Comparison of ENCODE assay signal across 24 cellular contexts in the genomic region with DNA sequence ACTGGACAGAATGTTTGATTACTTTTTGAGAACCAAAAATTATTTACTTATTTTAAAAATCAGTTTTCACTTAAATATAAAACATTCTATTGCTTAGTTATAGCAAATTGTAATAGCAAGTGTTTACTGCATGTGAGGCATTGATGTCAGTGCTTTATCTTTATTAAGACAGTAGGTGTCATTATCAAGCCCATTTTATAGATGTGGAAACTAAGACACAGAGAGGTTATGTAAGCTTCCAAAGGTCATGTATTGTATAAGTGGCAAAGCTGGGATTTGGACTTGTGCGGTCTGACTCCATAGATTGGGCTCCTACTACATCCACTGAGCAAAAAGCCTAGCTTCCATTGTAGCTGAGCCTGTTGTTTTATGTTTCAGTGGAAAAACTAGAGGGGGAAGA. TPM values are rescaled to one million over a fixed set of nuclear protein-coding genes. Genes with fewer than 3 reads are reported as not detected.
DNase-seq lines count a peak whose midpoint lies in the region; ATAC-seq, FAIRE-seq and TF ChIP-seq lines count a peak whose summit lies in the region.
"Had no signal": no experiment of that assay in that cellular context is flagged by ENCODE, and none has a peak within 500 bp of the region (broad histone marks: within the 10 kb centered on the region; RNA-seq: fewer than 3 reads in every experiment).

No MANE protein-coding gene starts in this region.

- TF ChIP-seq RAD21 in GM12878 (IDR thresholded peaks at IDR 0.05; ENCODE audit: insufficient read depth, low read depth, low read length): no peak

- H3K4me3 Mint-ChIP-seq in activated T-cell treated with anti-CD3 and anti-CD28 coated beads, Interleukin-2, amount 50 U/mL, for 72 hours: no peak overlapping the region
- H3K4me3 Mint-ChIP-seq in activated T-cell treated with anti-CD3 and anti-CD28 coated beads, Interleukin-2, amount 50 U/mL, for 4 hours: no peak overlapping the region
- no peak overlapping the region for H3K4me3 Mint-ChIP-seq in GM23338
- no peak overlapping the region for H3K4me3 Mint-ChIP-seq in stimulated activated effector memory CD8-positive, alpha-beta T cell treated with anti-CD3 and anti-CD28 coated beads, Interleukin-12 subunit alpha, Interleukin-12 subunit beta, amount 100 ng/mL, for 72 hours
- H3K4me3 Mint-ChIP-seq: CD14-positive monocyte; CD8-positive, alpha-beta T cell; IgD-negative memory B cell had no signal

- TF ChIP-seq EP300 in GM12878 (IDR thresholded peaks at IDR 0.05; ENCODE audit: borderline replicate concordance in 1 of 2, control insufficient read depth in 1 of 2, low read depth in 2 of 2, low read length in 2 of 2): no peak

- H3K9me3 ChIP-seq in GM12878 (replicated peaks; ENCODE audit: control insufficient read depth, insufficient read depth, low read length): peaks cover 3% of the 10 kb centered on the region; the same call in 2 of the 3 replicates

- SMC1A ChIA-PET in GM12878 (lab: Charles Lee; ENCODE audit: uncharacterized antibody, unreplicated experiment): interaction anchor here (1.0 kb wide), 1 partner anchor 129 kb away, joined by 3 read pairs; no protein-coding TSS in a partner anchor

- H3K36me3 ChIP-seq in GM23338 (ENCODE audit: insufficient read depth): peaks cover 55% of the 10 kb centered on the region
- H3K36me3 ChIP-seq in GM12878 (ENCODE audit: control insufficient read depth in 2 of 2, insufficient read depth in 2 of 2, low read length in 1 of 2): peaks cover 8 to 41% of the 10 kb centered on the region in 2 experiments

- H3K9me3 Mint-ChIP-seq in activated T-cell treated with anti-CD3 and anti-CD28 coated beads, Interleukin-2, amount 50 U/mL, for 72 hours: no peaks in the 10 kb centered on the region
- H3K9me3 Mint-ChIP-seq in activated T-cell treated with anti-CD3 and anti-CD28 coated beads, Interleukin-2, amount 50 U/mL, for 4 hours: no peaks in the 10 kb centered on the region
- H3K9me3 Mint-ChIP-seq in GM23338: peaks cover 6% of the 10 kb centered on the region; the same call in 1 of the 3 replicates
- H3K9me3 Mint-ChIP-seq in stimulated activated effector memory CD8-positive, alpha-beta T cell treated with anti-CD3 and anti-CD28 coated beads, Interleukin-12 subunit alpha, Interleukin-12 subunit beta, amount 100 ng/mL, for 72 hours: no peaks in the 10 kb centered on the region

- H3K4me3 ChIP-seq in GM23338 (no peak overlapping the region), GM12878 (no peak overlapping the region)
- H3K4me3 ChIP-seq: BLaER1 had no signal

- intact Hi-C loops in GM12878 (cut with micrococcal nuclease; ENCODE audit: unreplicated experiment): no loop called here

- RAD21 ChIA-PET in GM12878 (lab: Charles Lee; ENCODE audit: unreplicated experiment): no interaction called here

- H3K27ac Mint-ChIP-seq in activated T-cell treated with anti-CD3 and anti-CD28 coated beads, Interleukin-2, amount 50 U/mL, for 72 hours: peak overlapping the region; percentile 43
- no peak overlapping the region for H3K27ac Mint-ChIP-seq in GM23338
- peak overlapping the region; percentile 13 for H3K27ac Mint-ChIP-seq in stimulated activated effector memory CD8-positive, alpha-beta T cell treated with anti-CD3 and anti-CD28 coated beads, Interleukin-12 subunit alpha, Interleukin-12 subunit beta, amount 100 ng/mL, for 72 hours
- H3K27ac Mint-ChIP-seq: CD8-positive, alpha-beta T cell had no signal

- H3K4me2 ChIP-seq in GM23338 (no peak overlapping the region), GM12878 (ENCODE audit: control insufficient read depth, insufficient read depth) (no peak overlapping the region)
- H3K4me2 ChIP-seq: BLaER1 had no signal

- TF ChIP-seq POLR2A in GM12878 (IDR thresholded peaks at IDR 0.05; ENCODE audit: low read depth, low read length): no peak

- CTCF ChIA-PET in GM12878 (lab: Yijun Ruan, JAX): interaction anchor here (0.9 to 3.8 kb wide), 3 partner anchors 15 to 177 kb away, joined by 3 to 17 read pairs (median 4); no protein-coding TSS in a partner anchor

- H3K36me3 Mint-ChIP-seq in activated T-cell treated with anti-CD3 and anti-CD28 coated beads, Interleukin-2, amount 50 U/mL, for 72 hours (ENCODE audit: insufficient read depth in 2 of 2): peaks cover 10 to 36% of the 10 kb centered on the region in 2 donors
- peaks cover 34% of the 10 kb centered on the region for H3K36me3 Mint-ChIP-seq in activated T-cell treated with anti-CD3 and anti-CD28 coated beads, Interleukin-2, amount 50 U/mL, for 4 hours (ENCODE audit: insufficient read depth)
- peaks cover 97% of the 10 kb centered on the region for H3K36me3 Mint-ChIP-seq in GM23338 (ENCODE audit: low read depth)
- H3K36me3 Mint-ChIP-seq in stimulated activated effector memory CD8-positive, alpha-beta T cell treated with anti-CD3 and anti-CD28 coated beads, Interleukin-12 subunit alpha, Interleukin-12 subunit beta, amount 100 ng/mL, for 72 hours: peaks cover 92% of the 10 kb centered on the region

- no peaks in the 10 kb centered on the region for H3K4me1 Mint-ChIP-seq in activated T-cell treated with anti-CD3 and anti-CD28 coated beads, Interleukin-2, amount 50 U/mL, for 72 hours (ENCODE audit: low read depth)
- peaks cover 2% of the 10 kb centered on the region for H3K4me1 Mint-ChIP-seq in activated T-cell treated with anti-CD3 and anti-CD28 coated beads, Interleukin-2, amount 50 U/mL, for 4 hours (ENCODE audit: low read depth)
- no peaks in the 10 kb centered on the region for H3K4me1 Mint-ChIP-seq in GM23338
- no peaks in the 10 kb centered on the region for H3K4me1 Mint-ChIP-seq in stimulated activated effector memory CD8-positive, alpha-beta T cell treated with anti-CD3 and anti-CD28 coated beads, Interleukin-12 subunit alpha, Interleukin-12 subunit beta, amount 100 ng/mL, for 72 hours

- POLR2A ChIA-PET in GM12878 (lab: Charles Lee): interaction anchor here (0.5 kb wide), 1 partner anchor 14 kb away, joined by 3 read pairs; no protein-coding TSS in a partner anchor

- H3K9me2 ChIP-seq in GM23338 (ENCODE audit: insufficient read depth): no peaks in the 10 kb centered on the region

- BruUV-seq in GM12878 (replicated peaks; lab: Mats Ljungman, UMichigan): TSS peak; percentile 12

- no peak for FAIRE-seq in GM12878 (lab: Jason Lieb, UNC)
- FAIRE-seq: GM12891, HTR-8/SVneo had no signal

- H3K27me3 Mint-ChIP-seq in activated T-cell treated with anti-CD3 and anti-CD28 coated beads, Interleukin-2, amount 50 U/mL, for 72 hours (ENCODE audit: low read depth): no peaks in the 10 kb centered on the region
- H3K27me3 Mint-ChIP-seq in activated T-cell treated with anti-CD3 and anti-CD28 coated beads, Interleukin-2, amount 50 U/mL, for 4 hours (ENCODE audit: low read depth): no peaks in the 10 kb centered on the region
- no peaks in the 10 kb centered on the region for H3K27me3 Mint-ChIP-seq in GM23338 (ENCODE audit: insufficient read depth, low read depth, poor library complexity)
- H3K27me3 Mint-ChIP-seq: IgD-negative memory B cell had no signal

- 0 out of 2 replicates have a peak, but pooled peaks cover 8% of the 10 kb centered on the region for H3F3A ChIP-seq in GM23338 (replicated peaks; ENCODE audit: low read depth)

- H4K20me1 ChIP-seq in GM23338 (replicated peaks; ENCODE audit: insufficient read depth) (peaks cover 80% of the 10 kb centered on the region), GM12878 (ENCODE audit: control insufficient read depth, insufficient read depth) (no peaks in the 10 kb centered on the region)

- no peaks in the 10 kb centered on the region for H3K27me3 ChIP-seq in GM23338 (ENCODE audit: insufficient read depth)
- H3K27me3 ChIP-seq in GM12878 (replicated peaks in 1 of 2; ENCODE audit: control insufficient read depth in 2 of 2, insufficient read depth in 2 of 2, low read length in 1 of 2): no peaks in the 10 kb centered on the region
- H3K27me3 ChIP-seq: BLaER1 had no signal

- H2AFZ ChIP-seq in GM23338 (no peak overlapping the region), GM12878 (ENCODE audit: control insufficient read depth, low read depth, low read length) (no peak overlapping the region)

- no peak overlapping the region for H3K9ac ChIP-seq in GM12878 (ENCODE audit: control insufficient read depth, insufficient read depth, low read length)
- H3K9ac ChIP-seq: BLaER1 had no signal

- TF ChIP-seq CTCF in GM23338 (conservative IDR thresholded peaks at IDR 0.05; ENCODE audit: low read depth in 2 of 2) (no peak), GM12878 (IDR thresholded peaks at IDR 0.05 in 2 of 3, conservative IDR thresholded peaks at IDR 0.05 in 1 of 3; ENCODE audit: control insufficient read depth in 2 of 3, extremely low read depth in 1 of 3, insufficient read depth in 1 of 3, low read depth in 3 of 3, low read length in 3 of 3) (no peak)

- WGBS in GM12878 (ENCODE audit: insufficient coverage, insufficient replicate concordance, low lambda C conversion rate, missing lambda C conversion rate): 100% methylated on average over 1 of the region's 1 CpG

- H3K79me2 ChIP-seq in GM23338 (replicated peaks; ENCODE audit: insufficient read depth) (peaks cover 98% of the 10 kb centered on the region), GM12878 (ENCODE audit: control insufficient read depth, insufficient read depth, low read length) (peaks cover 27% of the 10 kb centered on the region)

- 0 out of 2 replicates have a peak overlapping the region, but pooled peaks have one; percentile 17 for H3K27ac ChIP-seq in GM23338 (ENCODE audit: low read depth)
- no peak overlapping the region for H3K27ac ChIP-seq in GM12878 (ENCODE audit: control insufficient read depth, insufficient read depth)
- H3K27ac ChIP-seq: BLaER1 had no signal

- H3K4me1 ChIP-seq in GM23338 (ENCODE audit: insufficient read depth): no peaks in the 10 kb centered on the region
- H3K4me1 ChIP-seq in GM12878 (ENCODE audit: control insufficient read depth, insufficient read depth, low read length): no peaks in the 10 kb centered on the region
- H3K4me1 ChIP-seq: BLaER1 had no signal

- no peak for DNase-seq in activated T-cell treated with anti-CD3 and anti-CD28 coated beads, Interleukin-2, amount 50 U/mL, for 72 hours
- DNase-seq in activated T-cell treated with anti-CD3 and anti-CD28 coated beads, Interleukin-2, amount 50 U/mL, for 4 hours: no peak
- DNase-seq in GM23338 (ENCODE audit: low spot score): no peak
- DNase-seq in GM12878 (ENCODE audit: low read depth, low spot score): no peak
- DNase-seq in stimulated activated effector memory CD8-positive, alpha-beta T cell treated with anti-CD3 and anti-CD28 coated beads, Interleukin-12 subunit alpha, Interleukin-12 subunit beta, amount 100 ng/mL, for 72 hours (ENCODE audit: low spot score in 2 of 2): no peak
- no peak for DNase-seq in NCI-H2227 (lab: John Stamatoyannopoulos, UW; ENCODE audit: unreplicated experiment)
- DNase-seq in NCI-H146 (lab: John Stamatoyannopoulos, UW): no peak
- DNase-seq: 8988T; CD8-positive, alpha-beta T cell; COR-L47; DMS 273 treated with DMSO at 0.1 percent for 48 hours; DMS53; DND-41; EL; GOT3; H7 had no signal

- in situ Hi-C loops in GM12878 (cut with MboI): no loop called here

- ATAC-seq in activated T-cell treated with anti-CD3 and anti-CD28 coated beads, Interleukin-2, amount 50 U/mL, for 72 hours (replicated peaks in 1 of 2): no peak
- ATAC-seq in activated T-cell treated with anti-CD3 and anti-CD28 coated beads, Interleukin-2, amount 50 U/mL, for 4 hours: no peak
- ATAC-seq in GM23338 (no peak), GM12878 (no peak)
- ATAC-seq in stimulated activated effector memory CD8-positive, alpha-beta T cell treated with anti-CD3 and anti-CD28 coated beads, Interleukin-12 subunit alpha, Interleukin-12 subunit beta, amount 100 ng/mL, for 72 hours: no peak
- ATAC-seq: CD8-positive, alpha-beta T cell had no signal

RNA-seq across cellular contexts. Expression of gene ZNF589, which starts 17.6 kb away (rescaled TPM):
- total RNA-seq in activated T-cell treated with anti-CD3 and anti-CD28 coated beads, Interleukin-2, amount 50 U/mL, for 72 hours: 10 to 100 TPM; 26.0 to 39.7 TPM
- 10 to 100 TPM; 21.4 to 22.5 (median 21.5) TPM for total RNA-seq in activated T-cell treated with anti-CD3 and anti-CD28 coated beads, Interleukin-2, amount 50 U/mL, for 4 hours
- total RNA-seq in GM23338 (2014; rRNA removed; shearing (Covaris generic)): 106 and 115 TPM in 2 replicates
- polyA plus RNA-seq in GM23338 (2016; fragmentation: Nextera tagmentation; extraction: Ambion mirVana): 32.1 and 36.3 TPM in 2 replicates
- total RNA-seq in GM12878 (2013; cell fraction: nucleolus; rRNA removed): 211 and 232 TPM in 2 replicates
- total RNA-seq in GM12878 (2014; rRNA removed): 26.5 and 29.0 TPM in 2 replicates
- total RNA-seq in GM12878 (2014; rRNA removed; fragmentation: Illumina TruSeq; extraction: Trizol): 29.5 and 30.2 TPM in 2 replicates
- total RNA-seq in GM12878 (2021): 27.7 and 34.2 TPM in 2 replicates
- polyA plus RNA-seq in GM12878 (2011; ENCODE audit: low read depth): 25.2 TPM
- 47.2 and 47.9 TPM in 2 replicates for polyA plus RNA-seq in GM12878 (2011; rRNA removed)
- 29.4 and 32.9 TPM in 2 replicates for polyA plus RNA-seq in GM12878 (2011; cell fraction: cytosol; rRNA removed)
- polyA plus RNA-seq in GM12878 (2011; cell fraction: nucleus; rRNA removed): 114 and 142 TPM in 2 replicates
- 26.2 and 27.8 TPM in 2 replicates for polyA plus RNA-seq in GM12878 (2012)
- 36.9 and 47.9 TPM in 2 replicates for polyA plus RNA-seq in GM12878 (2014; fragmentation: Illumina TruSeq; extraction: Trizol)
- 10 to 100 TPM in 1 of 2 experiments, 1 to 10 TPM in 1; 6.5 to 10.1 TPM for polyA plus RNA-seq in GM12878 (2014; fragmentation: Nextera tagmentation; extraction: Ambion mirVana)
- 30.2 and 30.8 TPM in 2 replicates for polyA plus RNA-seq in GM12878 (2014; rRNA removed)
- 10 to 100 TPM; 19.7 to 20.2 TPM for polyA plus RNA-seq in GM12878 (2016; fragmentation: Nextera tagmentation; extraction: Ambion mirVana)
- 33.6 and 39.6 TPM in 2 replicates for polyA minus RNA-seq in GM12878 (2011; rRNA and poly(A)+ RNA removed)
- polyA minus RNA-seq in GM12878 (2011; cell fraction: cytosol; rRNA and poly(A)+ RNA removed): 8.0 and 10.2 TPM in 2 replicates
- 24.1 and 29.7 TPM in 2 replicates for polyA minus RNA-seq in GM12878 (2011; cell fraction: nucleus; rRNA and poly(A)+ RNA removed)

RNA-seq across cellular contexts. Expression of gene CAMP, which starts 35.2 kb away (rescaled TPM):
- total RNA-seq in activated T-cell treated with anti-CD3 and anti-CD28 coated beads, Interleukin-2, amount 50 U/mL, for 72 hours: not detected
- total RNA-seq in activated T-cell treated with anti-CD3 and anti-CD28 coated beads, Interleukin-2, amount 50 U/mL, for 4 hours: not detected
- not detected in 2 replicates for total RNA-seq in GM23338 (2014; rRNA removed; shearing (Covaris generic))
- polyA plus RNA-seq in GM23338 (2016; fragmentation: Nextera tagmentation; extraction: Ambion mirVana) (not detected in 2 replicates), GM12878 (2011; rRNA removed) (0.76 and 0.86 TPM in 2 replicates), GM12878 (2014; fragmentation: Illumina TruSeq; extraction: Trizol) (2.3 and 6.9 TPM in 2 replicates), GM12878 (2014; fragmentation: Nextera tagmentation; extraction: Ambion mirVana) (10 to 100 TPM; 25.4 to 34.3 TPM), GM12878 (2014; rRNA removed) (10.4 and 10.9 TPM in 2 replicates), GM12878 (2016; fragmentation: Nextera tagmentation; extraction: Ambion mirVana) (1 to 10 TPM; 3.4 to 3.7 TPM)
- not detected in 2 replicates for total RNA-seq in GM12878 (2013; cell fraction: nucleolus; rRNA removed)
- total RNA-seq in GM12878 (2014; rRNA removed) (9.8 and 11.7 TPM in 2 replicates), GM12878 (2014; rRNA removed; fragmentation: Illumina TruSeq; extraction: Trizol) (7.4 and 8.7 TPM in 2 replicates), GM12878 (2021) (7.5 and 7.8 TPM in 2 replicates)
- 4.9 TPM for polyA plus RNA-seq in GM12878 (2011; ENCODE audit: low read depth)
- polyA plus RNA-seq in GM12878 (2011; cell fraction: cytosol; rRNA removed): 0.88 and 2.0 TPM in 2 replicates
- polyA plus RNA-seq in GM12878 (2011; cell fraction: nucleus; rRNA removed): 0.56 and 0.93 TPM in 2 replicates
- 6.8 and 12.9 TPM in 2 replicates for polyA plus RNA-seq in GM12878 (2012)
- 0.41 and 1.1 TPM in 2 replicates for polyA minus RNA-seq in GM12878 (2011; rRNA and poly(A)+ RNA removed)
- not detected in 2 replicates for polyA minus RNA-seq in GM12878 (2011; cell fraction: cytosol; rRNA and poly(A)+ RNA removed)
- not detected in 2 replicates for polyA minus RNA-seq in GM12878 (2011; cell fraction: nucleus; rRNA and poly(A)+ RNA removed)
- total RNA-seq: A673; CD8-positive, alpha-beta T cell; G401; H7 had no signal
- polyA plus RNA-seq: AG04450 had no signal

RNA-seq across cellular contexts. Expression of gene NME6, which starts 42.6 kb away (rescaled TPM):
- 10 to 100 TPM; 38.3 to 41.9 TPM for total RNA-seq in activated T-cell treated with anti-CD3 and anti-CD28 coated beads, Interleukin-2, amount 50 U/mL, for 72 hours
- 10 to 100 TPM; 35.4 to 44.1 (median 37.9) TPM for total RNA-seq in activated T-cell treated with anti-CD3 and anti-CD28 coated beads, Interleukin-2, amount 50 U/mL, for 4 hours
- 12.4 and 16.4 TPM in 2 replicates for total RNA-seq in GM23338 (2014; rRNA removed; shearing (Covaris generic))
- polyA plus RNA-seq in GM23338 (2016; fragmentation: Nextera tagmentation; extraction: Ambion mirVana): 11.2 and 11.7 TPM in 2 replicates
- total RNA-seq in GM12878 (2013; cell fraction: nucleolus; rRNA removed): 62.9 and 64.4 TPM in 2 replicates
- total RNA-seq in GM12878 (2014; rRNA removed): 27.8 and 33.4 TPM in 2 replicates
- total RNA-seq in GM12878 (2014; rRNA removed; fragmentation: Illumina TruSeq; extraction: Trizol): 26.2 and 28.9 TPM in 2 replicates
- total RNA-seq in GM12878 (2021): 21.3 and 25.5 TPM in 2 replicates
- polyA plus RNA-seq in GM12878 (2011; ENCODE audit: low read depth): 12.3 TPM
- 22.1 and 34.2 TPM in 2 replicates for polyA plus RNA-seq in GM12878 (2011; rRNA removed)
- polyA plus RNA-seq in GM12878 (2011; cell fraction: cytosol; rRNA removed): 43.7 and 54.0 TPM in 2 replicates
- polyA plus RNA-seq in GM12878 (2011; cell fraction: nucleus; rRNA removed): 11.2 and 11.5 TPM in 2 replicates
- 13.8 and 19.4 TPM in 2 replicates for polyA plus RNA-seq in GM12878 (2012)
- polyA plus RNA-seq in GM12878 (2014; fragmentation: Illumina TruSeq; extraction: Trizol): 22.4 and 31.7 TPM in 2 replicates
- polyA plus RNA-seq in GM12878 (2014; fragmentation: Nextera tagmentation; extraction: Ambion mirVana): 10 to 100 TPM; 39.4 to 68.6 TPM
- polyA plus RNA-seq in GM12878 (2014; rRNA removed): 27.7 and 27.9 TPM in 2 replicates
- polyA plus RNA-seq in GM12878 (2016; fragmentation: Nextera tagmentation; extraction: Ambion mirVana): 10 to 100 TPM; 38.0 to 38.8 TPM
- polyA minus RNA-seq in GM12878 (2011; rRNA and poly(A)+ RNA removed): 38.5 and 44.2 TPM in 2 replicates
- 9.1 and 9.9 TPM in 2 replicates for polyA minus RNA-seq in GM12878 (2011; cell fraction: cytosol; rRNA and poly(A)+ RNA removed)
- polyA minus RNA-seq in GM12878 (2011; cell fraction: nucleus; rRNA and poly(A)+ RNA removed): 10.9 and 12.8 TPM in 2 replicates
